Comparison of ENCODE assay signal across 1 cellular context in genomic region chr20:34624628-34625027, GRCh38.
TF ChIP-seq lines count a peak whose summit lies in the region.

No MANE protein-coding gene starts in this region.

TF ChIP-seq in GM23338, 12 proteins besides CTCF, POLR2A, EP300 and RAD21 (continued from another document):
- TF ChIP-seq, protein P1, sequence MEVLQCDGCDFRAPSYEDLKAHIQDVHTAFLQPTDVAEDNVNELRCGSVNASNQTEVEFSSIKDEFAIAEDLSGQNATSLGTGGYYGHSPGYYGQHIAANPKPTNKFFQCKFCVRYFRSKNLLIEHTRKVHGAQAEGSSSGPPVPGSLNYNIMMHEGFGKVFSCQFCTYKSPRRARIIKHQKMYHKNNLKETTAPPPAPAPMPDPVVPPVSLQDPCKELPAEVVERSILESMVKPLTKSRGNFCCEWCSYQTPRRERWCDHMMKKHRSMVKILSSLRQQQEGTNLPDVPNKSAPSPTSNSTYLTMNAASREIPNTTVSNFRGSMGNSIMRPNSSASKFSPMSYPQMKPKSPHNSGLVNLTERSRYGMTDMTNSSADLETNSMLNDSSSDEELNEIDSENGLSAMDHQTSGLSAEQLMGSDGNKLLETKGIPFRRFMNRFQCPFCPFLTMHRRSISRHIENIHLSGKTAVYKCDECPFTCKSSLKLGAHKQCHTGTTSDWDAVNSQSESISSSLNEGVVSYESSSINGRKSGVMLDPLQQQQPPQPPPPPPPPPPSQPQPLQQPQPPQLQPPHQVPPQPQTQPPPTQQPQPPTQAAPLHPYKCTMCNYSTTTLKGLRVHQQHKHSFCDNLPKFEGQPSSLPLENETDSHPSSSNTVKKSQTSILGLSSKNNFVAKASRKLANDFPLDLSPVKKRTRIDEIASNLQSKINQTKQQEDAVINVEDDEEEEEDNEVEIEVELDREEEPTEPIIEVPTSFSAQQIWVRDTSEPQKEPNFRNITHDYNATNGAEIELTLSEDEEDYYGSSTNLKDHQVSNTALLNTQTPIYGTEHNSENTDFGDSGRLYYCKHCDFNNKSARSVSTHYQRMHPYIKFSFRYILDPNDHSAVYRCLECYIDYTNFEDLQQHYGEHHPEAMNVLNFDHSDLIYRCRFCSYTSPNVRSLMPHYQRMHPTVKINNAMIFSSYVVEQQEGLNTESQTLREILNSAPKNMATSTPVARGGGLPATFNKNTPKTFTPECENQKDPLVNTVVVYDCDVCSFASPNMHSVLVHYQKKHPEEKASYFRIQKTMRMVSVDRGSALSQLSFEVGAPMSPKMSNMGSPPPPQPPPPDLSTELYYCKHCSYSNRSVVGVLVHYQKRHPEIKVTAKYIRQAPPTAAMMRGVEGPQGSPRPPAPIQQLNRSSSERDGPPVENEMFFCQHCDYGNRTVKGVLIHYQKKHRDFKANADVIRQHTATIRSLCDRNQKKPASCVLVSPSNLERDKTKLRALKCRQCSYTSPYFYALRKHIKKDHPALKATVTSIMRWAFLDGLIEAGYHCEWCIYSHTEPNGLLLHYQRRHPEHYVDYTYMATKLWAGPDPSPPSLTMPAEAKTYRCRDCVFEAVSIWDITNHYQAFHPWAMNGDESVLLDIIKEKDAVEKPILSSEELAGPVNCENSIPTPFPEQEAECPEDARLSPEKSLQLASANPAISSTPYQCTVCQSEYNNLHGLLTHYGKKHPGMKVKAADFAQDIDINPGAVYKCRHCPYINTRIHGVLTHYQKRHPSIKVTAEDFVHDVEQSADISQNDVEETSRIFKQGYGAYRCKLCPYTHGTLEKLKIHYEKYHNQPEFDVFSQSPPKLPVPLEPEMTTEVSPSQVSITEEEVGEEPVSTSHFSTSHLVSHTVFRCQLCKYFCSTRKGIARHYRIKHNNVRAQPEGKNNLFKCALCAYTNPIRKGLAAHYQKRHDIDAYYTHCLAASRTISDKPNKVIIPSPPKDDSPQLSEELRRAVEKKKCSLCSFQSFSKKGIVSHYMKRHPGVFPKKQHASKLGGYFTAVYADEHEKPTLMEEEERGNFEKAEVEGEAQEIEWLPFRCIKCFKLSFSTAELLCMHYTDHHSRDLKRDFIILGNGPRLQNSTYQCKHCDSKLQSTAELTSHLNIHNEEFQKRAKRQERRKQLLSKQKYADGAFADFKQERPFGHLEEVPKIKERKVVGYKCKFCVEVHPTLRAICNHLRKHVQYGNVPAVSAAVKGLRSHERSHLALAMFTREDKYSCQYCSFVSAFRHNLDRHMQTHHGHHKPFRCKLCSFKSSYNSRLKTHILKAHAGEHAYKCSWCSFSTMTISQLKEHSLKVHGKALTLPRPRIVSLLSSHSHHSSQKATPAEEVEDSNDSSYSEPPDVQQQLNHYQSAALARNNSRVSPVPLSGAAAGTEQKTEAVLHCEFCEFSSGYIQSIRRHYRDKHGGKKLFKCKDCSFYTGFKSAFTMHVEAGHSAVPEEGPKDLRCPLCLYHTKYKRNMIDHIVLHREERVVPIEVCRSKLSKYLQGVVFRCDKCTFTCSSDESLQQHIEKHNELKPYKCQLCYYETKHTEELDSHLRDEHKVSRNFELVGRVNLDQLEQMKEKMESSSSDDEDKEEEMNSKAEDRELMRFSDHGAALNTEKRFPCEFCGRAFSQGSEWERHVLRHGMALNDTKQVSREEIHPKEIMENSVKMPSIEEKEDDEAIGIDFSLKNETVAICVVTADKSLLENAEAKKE (CRISPR knock-in tag; IDR thresholded peaks at IDR 0.05), result no peak
- TF ChIP-seq ZNF331 (CRISPR knock-in tag; IDR thresholded peaks at IDR 0.05; ENCODE audit: low read depth) (no peak), EZH2phosphoT487 (IDR thresholded peaks at IDR 0.05; ENCODE audit: unreplicated experiment) (no peak)
